ENCODE assay signal across 8 cellular contexts in the genomic region with DNA sequence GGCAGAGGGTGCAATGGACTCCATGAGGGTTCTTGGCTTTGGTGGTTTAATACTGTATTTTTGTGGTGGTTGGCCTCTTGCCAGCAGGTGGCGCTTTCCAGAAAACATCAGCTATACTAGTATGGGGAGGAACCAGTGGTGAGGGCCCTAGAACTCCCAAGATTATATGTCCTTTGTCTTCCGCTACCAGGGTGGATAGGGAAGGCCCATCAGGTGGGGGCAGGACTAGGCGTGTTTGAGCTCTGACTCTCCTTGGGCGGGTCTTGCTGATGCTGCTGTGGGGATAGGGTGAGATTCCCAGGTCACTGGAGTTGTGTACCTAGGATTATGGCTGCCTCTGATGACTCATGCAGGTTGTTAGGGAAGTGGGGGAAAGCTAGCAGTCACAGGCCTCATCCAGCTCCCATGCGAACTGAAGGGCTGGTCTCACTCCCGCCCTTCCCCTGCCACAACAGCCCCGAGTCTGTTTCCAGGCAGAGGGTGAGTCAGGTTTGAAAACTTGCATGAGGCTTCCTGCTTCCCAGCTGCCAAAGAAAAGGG.
A peak's percentile ranks its signal among the peaks of the same experiment; 100 is the strongest.
DNase-seq lines count a peak whose midpoint lies in the region; ATAC-seq, FAIRE-seq and TF ChIP-seq lines count a peak whose summit lies in the region.

No MANE protein-coding gene starts in this region.

- no peaks in the 10 kb centered on the region for H3K79me2 ChIP-seq in HepG2 (ENCODE audit: insufficient read depth, low read length)
- no peaks in the 10 kb centered on the region for H3K79me2 ChIP-seq in OCI-LY7 (ENCODE audit: insufficient read depth, low read depth, low read length)

- no peak for TF ChIP-seq POLR2A in HepG2 (IDR thresholded peaks at IDR 0.05; ENCODE audit: insufficient read depth in 1 of 2, low read depth in 2 of 2, low read length in 2 of 2)
- no peak for TF ChIP-seq POLR2A in right lobe of liver (IDR thresholded peaks at IDR 0.05)

- intact Hi-C loops in HepG2 (cut with micrococcal nuclease; ENCODE audit: unreplicated experiment): loop anchor here (2.0 to 5.0 kb wide), 2 partner anchors 60 to 1768 kb away; no protein-coding TSS in a partner anchor
- intact Hi-C loops in right lobe of liver (cut with DNase I): no loop called here
- intact Hi-C loops in OCI-LY7 (cut with micrococcal nuclease; ENCODE audit: unreplicated experiment): loop anchor here (10.0 kb wide), 1 partner anchor 290 kb away; no protein-coding TSS in a partner anchor

- H3K4me2 ChIP-seq in HepG2 (ENCODE audit: low read depth, low read length): no peak overlapping the region
- no peak overlapping the region for H3K4me2 ChIP-seq in OCI-LY7 (ENCODE audit: low read length)

- 0% methylated on average over 1 of the region's 7 CpGs for WGBS in HepG2 (ENCODE audit: low lambda C conversion rate)
- WGBS in right lobe of liver (ENCODE audit: insufficient coverage, low coverage, low lambda C conversion rate, missing lambda C conversion rate): 33% methylated on average over 1 of the region's 7 CpGs

- H2AFZ ChIP-seq in HepG2 (ENCODE audit: low read length) (no peak overlapping the region), OCI-LY7 (ENCODE audit: low read length) (no peak overlapping the region)

- POLR2A ChIA-PET in HepG2 (lab: Yijun Ruan, JAX): no interaction called here
- POLR2A ChIA-PET in OCI-LY7 (lab: Charles Lee): interaction anchor here (1.6 kb wide), 1 partner anchor 10 kb away, joined by 5 read pairs; no protein-coding TSS in a partner anchor

- peak; percentile 85 for ATAC-seq in HepG2
- ATAC-seq in right lobe of liver: no peak
- peak; percentile 58 for ATAC-seq in HG02973 (IDR thresholded peaks at IDR 0.05; ENCODE audit: unreplicated experiment)
- ATAC-seq in left lobe of liver: no peak
- ATAC-seq in stimulated activated effector memory CD8-positive, alpha-beta T cell treated with anti-CD3 and anti-CD28 coated beads, Interleukin-12 subunit alpha, Interleukin-12 subunit beta, amount 100 ng/mL, for 72 hours: no peak

- no peak overlapping the region for H3K27ac Mint-ChIP-seq in stimulated activated effector memory CD8-positive, alpha-beta T cell treated with anti-CD3 and anti-CD28 coated beads, Interleukin-12 subunit alpha, Interleukin-12 subunit beta, amount 100 ng/mL, for 72 hours

- peaks cover 3% of the 10 kb centered on the region for H3K9me3 Mint-ChIP-seq in stimulated activated effector memory CD8-positive, alpha-beta T cell treated with anti-CD3 and anti-CD28 coated beads, Interleukin-12 subunit alpha, Interleukin-12 subunit beta, amount 100 ng/mL, for 72 hours

- H3K4me3 ChIP-seq in HepG2 (replicated peaks in 1 of 3; ENCODE audit: insufficient read depth in 1 of 3, low read depth in 2 of 3, low read length in 3 of 3): no peak overlapping the region
- H3K4me3 ChIP-seq in right lobe of liver: no peak overlapping the region
- no peak overlapping the region for H3K4me3 ChIP-seq in OCI-LY7 (ENCODE audit: low read depth, low read length, poor library complexity, severe bottlenecking)
- H3K4me3 ChIP-seq in fibroblast of the aortic adventitia (ENCODE audit: low read depth, low read length): no peak overlapping the region

- H3K4me1 Mint-ChIP-seq in stimulated activated effector memory CD8-positive, alpha-beta T cell treated with anti-CD3 and anti-CD28 coated beads, Interleukin-12 subunit alpha, Interleukin-12 subunit beta, amount 100 ng/mL, for 72 hours: no peaks in the 10 kb centered on the region

- in situ Hi-C loops in HepG2 (cut with HindIII; ENCODE audit: extremely low pct_ligation_motif_present, low pct_unique_long_range_greater_than_20kb): loop anchor here (25.0 kb wide), 1 partner anchor 1183 kb away; no protein-coding TSS in a partner anchor

- H3K9me3 ChIP-seq in HepG2 (ENCODE audit: low read length): no peaks in the 10 kb centered on the region
- H3K9me3 ChIP-seq in right lobe of liver: no peaks in the 10 kb centered on the region
- no peaks in the 10 kb centered on the region for H3K9me3 ChIP-seq in OCI-LY7 (ENCODE audit: low read length)

- H3K9me2 ChIP-seq in OCI-LY7 (ENCODE audit: insufficient read depth, low read length): no peaks in the 10 kb centered on the region

- no peak for TF ChIP-seq EP300 in HepG2 (IDR thresholded peaks at IDR 0.05; ENCODE audit: low read depth in 2 of 2, low read length in 2 of 2)
- no peak for TF ChIP-seq EP300 in HepG2 (CRISPR knock-in tag; IDR thresholded peaks at IDR 0.05; ENCODE audit: borderline replicate concordance)

- FAIRE-seq in HepG2 (lab: Jason Lieb, UNC): no peak

- H3K27me3 ChIP-seq in HepG2 (ENCODE audit: control insufficient read depth in 1 of 2, insufficient read depth in 2 of 2, low read length in 2 of 2): no peaks in the 10 kb centered on the region
- no peaks in the 10 kb centered on the region for H3K27me3 ChIP-seq in right lobe of liver

- H3K36me3 ChIP-seq in HepG2 (replicated peaks in 1 of 2; ENCODE audit: control insufficient read depth in 1 of 2, insufficient read depth in 2 of 2, low read length in 2 of 2): no peaks in the 10 kb centered on the region
- no peaks in the 10 kb centered on the region for H3K36me3 ChIP-seq in right lobe of liver
- no peaks in the 10 kb centered on the region for H3K36me3 ChIP-seq in OCI-LY7 (ENCODE audit: insufficient read depth, low read length)

- DNase-seq in HepG2 (ENCODE audit: low spot score) (peak; percentile 59), right lobe of liver (no peak), OCI-LY7 (ENCODE audit: low spot score) (peak; percentile 26), fibroblast of the aortic adventitia (ENCODE audit: low read depth) (peak; percentile 47), NCI-H446 treated with DMSO at 0.1 percent for 48 hours (lab: John Stamatoyannopoulos, UW) (no peak), left lobe of liver (ENCODE audit: low spot score) (no peak)
- DNase-seq in stimulated activated effector memory CD8-positive, alpha-beta T cell treated with anti-CD3 and anti-CD28 coated beads, Interleukin-12 subunit alpha, Interleukin-12 subunit beta, amount 100 ng/mL, for 72 hours (ENCODE audit: low spot score in 2 of 2): no peak

- CTCF ChIA-PET in HepG2 (lab: Yijun Ruan, JAX; ENCODE audit: low intra/inter-chr PET ratio, low total read pairs) (no interaction called here), OCI-LY7 (lab: Charles Lee; ENCODE audit: unreplicated experiment) (no interaction called here)

- H3K4me3 Mint-ChIP-seq in stimulated activated effector memory CD8-positive, alpha-beta T cell treated with anti-CD3 and anti-CD28 coated beads, Interleukin-12 subunit alpha, Interleukin-12 subunit beta, amount 100 ng/mL, for 72 hours: no peak overlapping the region

- no peaks in the 10 kb centered on the region for H4K20me1 ChIP-seq in HepG2 (ENCODE audit: insufficient read depth, low read length)
- no peaks in the 10 kb centered on the region for H4K20me1 ChIP-seq in OCI-LY7 (ENCODE audit: insufficient read depth, low read length)

- no peaks in the 10 kb centered on the region for H3K4me1 ChIP-seq in HepG2 (ENCODE audit: insufficient read depth, low read length)
- no peaks in the 10 kb centered on the region for H3K4me1 ChIP-seq in right lobe of liver
- no peaks in the 10 kb centered on the region for H3K4me1 ChIP-seq in OCI-LY7 (ENCODE audit: insufficient read depth, low read length, poor library complexity, severe bottlenecking)

- TF ChIP-seq CTCF in HepG2 (CRISPR knock-in tag; IDR thresholded peaks at IDR 0.05) (peak; percentile 52), right lobe of liver (IDR thresholded peaks at IDR 0.05) (no peak), OCI-LY7 (conservative IDR thresholded peaks at IDR 0.05; ENCODE audit: low read length) (peak; percentile 77), fibroblast of the aortic adventitia (IDR thresholded peaks at IDR 0.05; ENCODE audit: insufficient read depth, low read length) (no peak)

- no peak overlapping the region for H3K9ac ChIP-seq in HepG2 (ENCODE audit: insufficient read depth, low read depth, low read length)

- TF ChIP-seq RAD21 in HepG2 (CRISPR knock-in tag; IDR thresholded peaks at IDR 0.05): no peak

- H3K27ac ChIP-seq in HepG2 (ENCODE audit: extremely low read length, insufficient read depth, low read length) (no peak overlapping the region), right lobe of liver (no peak overlapping the region), OCI-LY7 (ENCODE audit: low read depth, low read length, poor library complexity, severe bottlenecking) (no peak overlapping the region)

- BruUV-seq in HepG2 (replicated peaks; lab: Mats Ljungman, UMichigan) (no TSS peak), OCI-LY7 (replicated peaks; lab: Mats Ljungman, UMichigan) (no TSS peak)

- no peaks in the 10 kb centered on the region for H3K36me3 Mint-ChIP-seq in stimulated activated effector memory CD8-positive, alpha-beta T cell treated with anti-CD3 and anti-CD28 coated beads, Interleukin-12 subunit alpha, Interleukin-12 subunit beta, amount 100 ng/mL, for 72 hours

TF ChIP-seq in HepG2, 621 proteins besides CTCF, POLR2A, EP300 and RAD21:
- peak; percentile 22; the same call in 1 of the 2 replicates for TF ChIP-seq SMC3 (IDR thresholded peaks at IDR 0.05; ENCODE audit: low read length)
- no peak for TF ChIP-seq ZNF382 (CRISPR knock-in tag; IDR thresholded peaks at IDR 0.05; ENCODE audit: borderline replicate concordance)
- peak; percentile 69 for TF ChIP-seq FOSL2 (CRISPR knock-in tag; IDR thresholded peaks at IDR 0.05)
- TF ChIP-seq XRCC5 (optimal IDR thresholded peaks at IDR 0.05; ENCODE audit: low read length): peak; percentile 13
- no peak for TF ChIP-seq ZNF205 (CRISPR knock-in tag; IDR thresholded peaks at IDR 0.05)
- no peak for TF ChIP-seq ZNF552 (CRISPR knock-in tag; IDR thresholded peaks at IDR 0.05; ENCODE audit: borderline replicate concordance)
- TF ChIP-seq GABPB1 (CRISPR knock-in tag; IDR thresholded peaks at IDR 0.05): peak; percentile 35; the same call in 1 of the 2 replicates

Comparison
In these comparisons a context has a peak if more than half of its experiments do, and no peak if none do; other contexts are left out.
1. ATAC-seq: peak in HepG2 (single experiment) and HG02973 (single experiment); none in right lobe of liver (0 of 4), left lobe of liver (single experiment) and stimulated activated effector memory CD8-positive, alpha-beta T cell treated with anti-CD3 and anti-CD28 coated beads, Interleukin-12 subunit alpha, Interleukin-12 subunit beta, amount 100 ng/mL, for 72 hours (single experiment).
2. DNase-seq: peak in HepG2 (single experiment), OCI-LY7 (single experiment) and fibroblast of the aortic adventitia (single experiment); none in right lobe of liver (0 of 3), NCI-H446 treated with DMSO at 0.1 percent for 48 hours (single experiment), left lobe of liver (single experiment) and stimulated activated effector memory CD8-positive, alpha-beta T cell treated with anti-CD3 and anti-CD28 coated beads, Interleukin-12 subunit alpha, Interleukin-12 subunit beta, amount 100 ng/mL, for 72 hours (0 of 2).
3. CTCF ChIP-seq: peak in HepG2 (single experiment) and OCI-LY7 (single experiment); none in right lobe of liver (0 of 4) and fibroblast of the aortic adventitia (single experiment).
4. intact Hi-C loops: an anchor here in HepG2 (2.0 to 5.0 kb wide) and OCI-LY7 (10.0 kb wide); none called in right lobe of liver.